ENCODE assay signal across 8 cellular contexts in the genomic region with DNA sequence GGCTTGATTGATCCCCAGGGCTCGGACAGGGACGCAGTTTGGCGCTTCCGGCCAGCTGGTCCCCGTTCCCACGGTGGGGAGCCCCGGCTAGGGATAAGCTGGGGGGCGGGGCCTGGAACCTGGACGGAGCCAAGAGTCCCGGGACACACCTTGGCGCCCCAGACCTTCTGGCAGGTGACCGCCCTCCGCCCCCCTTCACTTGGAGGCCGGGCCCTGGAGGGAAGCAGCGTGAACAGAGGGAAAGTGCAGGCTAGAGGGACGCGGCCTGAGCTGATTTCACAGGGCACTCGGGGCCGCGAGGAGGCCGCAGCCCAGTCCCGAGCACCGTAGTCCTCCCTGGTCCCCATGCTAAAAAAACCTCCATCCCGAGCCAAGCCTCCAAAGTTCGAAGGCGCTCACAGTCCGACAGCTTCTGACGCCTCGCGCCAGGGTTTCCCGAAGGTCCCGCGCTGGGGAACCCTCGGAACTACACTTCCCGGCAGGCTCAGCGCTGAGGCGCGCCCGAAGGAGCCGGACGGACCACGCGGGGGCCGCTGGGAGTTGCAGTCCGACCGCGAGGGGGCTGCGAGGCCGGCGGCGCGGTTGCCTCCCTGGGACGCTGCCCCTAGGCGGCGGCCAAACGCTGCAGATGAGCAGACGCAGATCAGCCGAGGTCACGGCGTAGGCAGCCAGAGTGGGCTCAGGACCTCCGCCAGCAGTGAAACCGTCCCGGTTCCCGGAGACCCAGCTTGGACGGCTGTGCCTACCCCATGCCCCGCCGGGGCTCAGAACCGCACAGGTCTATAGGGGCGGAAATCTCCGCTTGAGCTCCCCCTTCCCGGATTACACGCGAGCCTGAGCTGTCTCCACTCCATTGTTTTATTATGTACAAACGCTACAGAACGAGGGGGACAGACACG. TPM values are rescaled to one million over a fixed set of nuclear protein-coding genes. Genes with fewer than 3 reads are reported as not detected.
DNase-seq lines count a peak whose midpoint lies in the region; TF ChIP-seq lines count a peak whose summit lies in the region.

A gene with protein sequence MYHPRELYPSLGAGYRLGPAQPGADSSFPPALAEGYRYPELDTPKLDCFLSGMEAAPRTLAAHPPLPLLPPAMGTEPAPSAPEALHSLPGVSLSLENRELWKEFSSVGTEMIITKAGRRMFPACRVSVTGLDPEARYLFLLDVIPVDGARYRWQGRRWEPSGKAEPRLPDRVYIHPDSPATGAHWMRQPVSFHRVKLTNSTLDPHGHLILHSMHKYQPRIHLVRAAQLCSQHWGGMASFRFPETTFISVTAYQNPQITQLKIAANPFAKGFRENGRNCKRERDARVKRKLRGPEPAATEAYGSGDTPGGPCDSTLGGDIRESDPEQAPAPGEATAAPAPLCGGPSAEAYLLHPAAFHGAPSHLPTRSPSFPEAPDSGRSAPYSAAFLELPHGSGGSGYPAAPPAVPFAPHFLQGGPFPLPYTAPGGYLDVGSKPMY (minus strand): TSS at position 451 of the 899 bp plus-strand sequence. CDS start 731 bp downstream, outside the sequence.

- TF ChIP-seq CTCF in GM10248 (IDR thresholded peaks at IDR 0.05; ENCODE audit: control extremely low read depth, extremely low read depth, low read depth, missing control alignments) (peak; percentile 90), HFFc6 (IDR thresholded peaks at IDR 0.05) (peak; percentile 79), osteoblast (IDR thresholded peaks at IDR 0.05; ENCODE audit: extremely low read depth, low read depth, low read length) (peak; percentile 58), testis (IDR thresholded peaks at IDR 0.05) (peak; percentile 66 to 96 (median 92))

- H3K27ac Mint-ChIP-seq in HFFc6, result peak within 1 kb of the TSS; percentile 90

- POLR2A ChIA-PET in GM10248 (lab: Yijun Ruan, JAX), result interaction anchor here (0.6 to 1.6 kb wide), 11 partner anchors 9 to 828 kb away, joined by 3 to 13 read pairs (median 5); a partner anchor contains a TSS

- H3K4me2 ChIP-seq in osteoblast (ENCODE audit: insufficient read depth, low read length), result peak within 1 kb of the TSS; percentile 90

- peaks cover 7% of the 10 kb centered on the region for H4K20me1 ChIP-seq in osteoblast (ENCODE audit: insufficient read depth, low read length)

- peaks cover 10% of the 10 kb centered on the region for H3K36me3 Mint-ChIP-seq in HFFc6 (ENCODE audit: low read depth)

- H2AFZ ChIP-seq in osteoblast (ENCODE audit: low read length), result peak within 1 kb of the TSS; percentile 92

- peaks cover 2% of the 10 kb centered on the region for H3K9me3 ChIP-seq in osteoblast (ENCODE audit: low read depth, low read length)
- no peaks in the 10 kb centered on the region for H3K9me3 ChIP-seq in testis

- H3K4me1 ChIP-seq in osteoblast (ENCODE audit: insufficient read depth, low read length) (peaks cover 31% of the 10 kb centered on the region), testis (peaks cover 33% of the 10 kb centered on the region)

- peaks cover 3% of the 10 kb centered on the region for H3K79me2 ChIP-seq in osteoblast (ENCODE audit: insufficient read depth, low read length)

- peaks cover 48% of the 10 kb centered on the region for H3K4me1 Mint-ChIP-seq in HFFc6 (ENCODE audit: low read depth)

- peak within 1 kb of the TSS; percentile 88 for H3K4me3 Mint-ChIP-seq in HFFc6

- 0 to 5% methylated on average over 13 to 61 of the region's 76 CpGs for WGBS in testis, 2 donors

- peak within 1 kb of the TSS; percentile 59 for H3K27ac ChIP-seq in osteoblast (ENCODE audit: low read depth, low read length)
- H3K27ac ChIP-seq in testis, result peak within 1 kb of the TSS; percentile 68 to 91

- H3K36me3 ChIP-seq in osteoblast (ENCODE audit: insufficient read depth, low read length) (peaks cover 8% of the 10 kb centered on the region), testis (ENCODE audit: low read depth, missing control alignments) (no peaks in the 10 kb centered on the region)

- H3K27me3 Mint-ChIP-seq in HFFc6 (ENCODE audit: insufficient read depth), result peaks cover 7% of the 10 kb centered on the region

- H3K4me3 ChIP-seq in osteoblast (ENCODE audit: insufficient read depth, low read length) (peak within 1 kb of the TSS; percentile 76), testis (peak within 1 kb of the TSS; percentile 61 to 70)

- intact Hi-C loops in testis (cut with DNase I; ENCODE audit: low total_unique reads), result no loop called here

- no peak for TF ChIP-seq POLR2A in testis (IDR thresholded peaks at IDR 0.05)

- H3K27me3 ChIP-seq in osteoblast (ENCODE audit: insufficient read depth, low read length), result no peaks in the 10 kb centered on the region
- H3K27me3 ChIP-seq in testis, result no peaks in the 10 kb centered on the region

- DNase-seq in GM10248 (ENCODE audit: extremely low spot score) (peak; percentile 93), HFFc6 (peak; percentile 90), MV-4-11 (lab: John Stamatoyannopoulos, UW) (peak; percentile 89), SK-N-DZ (ENCODE audit: low spot score) (peak; percentile 91), globus pallidus (ENCODE audit: low spot score) (peak; percentile 92), osteoblast (ENCODE audit: insufficient read length, low spot score, missing footprints) (peak; percentile 99), testis (peak; percentile 94)
- peak; percentile 94 for DNase-seq in activated naive CD4-positive, alpha-beta T cell treated with anti-CD3 and anti-CD28 coated beads, Interleukin-2, amount 50 U/mL, for 16 hours

- CTCF ChIA-PET in GM10248 (lab: Yijun Ruan, JAX), result interaction anchor here (0.6 to 4.6 kb wide), 42 partner anchors 12 to 603 kb away, joined by 3 to 102 read pairs (median 5); a partner anchor contains a TSS

- peaks cover 4% of the 10 kb centered on the region for H3K9me3 Mint-ChIP-seq in HFFc6

RNA-seq across cellular contexts. Expression of the gene that starts here (rescaled TPM):
- total RNA-seq in HFFc6 (2021; fragmentation: NEBNext Ultra II Directional; extraction: Animal tissue kit (Norgen Biotek cat#: 25700)), result under 1 TPM; 0.16 to 0.33 (median 0.26) TPM
- polyA plus RNA-seq in SK-N-DZ (2014; cell fraction: cytosol; rRNA removed), result 4.4 and 5.4 TPM in 2 replicates
- polyA plus RNA-seq in SK-N-DZ (2014; cell fraction: nucleus; rRNA removed), result 6.4 and 6.9 TPM in 2 replicates
- total RNA-seq in osteoblast (0.29 and 0.36 TPM in 2 replicates), testis (1 to 10 TPM; 1.3 to 2.9 TPM)
- polyA plus RNA-seq in testis (ENCODE audit: insufficient read depth, low read depth, low replicate concordance), result 1.7 TPM

Comparison
In these comparisons a context has a peak if more than half of its experiments do, and no peak if none do; other contexts are left out.
1. Peak in every context shown above with its lines: DNase-seq, H3K4me3 ChIP-seq and H3K27ac ChIP-seq.
2. Peak in DNase-seq in HFFc6; RNA of the gene not detected or under 1 TPM.
3. Peak in DNase-seq, H3K4me3 ChIP-seq, H3K27ac ChIP-seq and H3K4me2 ChIP-seq in osteoblast; RNA of the gene not detected or under 1 TPM.